28 cellular contexts compared by ENCODE assay signal in genomic region chr15:33047077-33047476, GRCh38.
"Had no signal": no experiment of that assay in that cellular context is flagged by ENCODE, and none has a peak within 500 bp of the region (broad histone marks: within the 10 kb centered on the region; RNA-seq: fewer than 3 reads in every experiment).

No MANE protein-coding gene starts in this region.

- H3K27ac Mint-ChIP-seq: mesothelial cell of epicardium; naive B cell; stimulated activated naive B cell treated with anti-CD40 and anti-IgM and Interleukin-4, amounts not matched to agents 10 μg/mL and 1 μg/mL and 100 μg/mL, for 72 hours had no signal

- H3K4me1 Mint-ChIP-seq: mesothelial cell of epicardium; naive B cell; neural crest cell; stimulated activated naive B cell treated with anti-CD40 and anti-IgM and Interleukin-4, amounts not matched to agents 10 μg/mL and 1 μg/mL and 100 μg/mL, for 72 hours had no signal

- H3K27ac ChIP-seq: left ventricle myocardium inferior, pancreas, prostate gland, skin epidermis, stomach, testis, transverse colon, upper lobe of left lung, vagina had no signal

- H3K36me3 ChIP-seq: left ventricle myocardium inferior, pancreas, prostate gland, thyroid gland, transverse colon, upper lobe of left lung, vagina had no signal

- H3K27me3 ChIP-seq: pancreas, stomach, testis, thyroid gland, transverse colon, upper lobe of left lung, vagina had no signal

- DNase-seq: islet precursor cell; left ventricle myocardium inferior; mesendoderm; naive B cell; nucleus accumbens; pancreas; posterior cingulate gyrus; retina; right cardiac atrium; stimulated activated CD4-positive, alpha-beta T cell treated with anti-CD3 and anti-CD28 coated beads, Interleukin-12 subunit alpha, Interleukin-12 subunit beta, amount 100 ng/mL, for 4 hours; stimulated activated CD4-positive, alpha-beta T cell treated with anti-CD3 and anti-CD28 coated beads, Interleukin-15, amount 100 ng/mL, for 24 hours; stimulated activated CD4-positive, alpha-beta T cell treated with anti-CD3 and anti-CD28 coated beads, Interleukin-2, amount 100 ng/mL, for 24 hours; stimulated activated CD4-positive, alpha-beta T cell treated with anti-CD3 and anti-CD28 coated beads, Interleukin-4, amount 100 ng/mL, for 1 hour; stimulated activated naive B cell treated with anti-CD40 and anti-IgM and Interleukin-4, amounts not matched to agents 10 μg/mL and 1 μg/mL and 100 μg/mL, for 72 hours; stimulated activated naive CD8-positive, alpha-beta T cell treated with anti-CD3 and anti-CD28 coated beads, Interleukin-15, Interleukin-2, amounts not matched to agents 100 U/mL and 50 U/mL, for 24 hours; stomach; testis; thyroid gland; transverse colon; upper lobe of left lung had no signal

- H3K4me3 ChIP-seq: left ventricle myocardium inferior, lung, pancreas, prostate gland, skin epidermis, stomach, testis, thyroid gland, transverse colon, upper lobe of left lung, vagina had no signal

- H3K4me1 ChIP-seq: left ventricle myocardium inferior, pancreas, prostate gland, testis, transverse colon, upper lobe of left lung, vagina had no signal

- H3K4me3 Mint-ChIP-seq: mesothelial cell of epicardium; naive B cell; nephron; neural crest cell; stimulated activated naive B cell treated with anti-CD40 and anti-IgM and Interleukin-4, amounts not matched to agents 10 μg/mL and 1 μg/mL and 100 μg/mL, for 72 hours had no signal

- ATAC-seq: pancreas; right cardiac atrium; sciatic nerve; stimulated activated naive B cell treated with anti-CD40 and anti-IgM and Interleukin-4, amounts not matched to agents 10 μg/mL and 1 μg/mL and 100 μg/mL, for 72 hours; stimulated activated naive CD8-positive, alpha-beta T cell treated with anti-CD3 and anti-CD28 coated beads, Interleukin-15, Interleukin-2, amounts not matched to agents 100 U/mL and 50 U/mL, for 24 hours had no signal

- H3K9me3 ChIP-seq: pancreas, prostate gland, testis, thyroid gland, transverse colon, vagina had no signal

- FAIRE-seq: pancreas had no signal
